ENCODE assay signal across 26 cellular contexts in genomic region chr4:145815027-145815612, GRCh38.
A peak's percentile ranks its signal among the peaks of the same experiment; 100 is the strongest.
DNase-seq lines count a peak whose midpoint lies in the region; TF ChIP-seq lines count a peak whose summit lies in the region.
"Had no signal": no experiment of that assay in that cellular context is flagged by ENCODE, and none has a peak within 500 bp of the region (broad histone marks: within the 10 kb centered on the region; RNA-seq: fewer than 3 reads in every experiment).

No MANE protein-coding gene starts in this region.

- POLR2A ChIA-PET in activated CD4-positive, alpha-beta memory T cell treated with anti-CD3 and anti-CD28 coated beads for 36 hours (lab: Charles Lee), result interaction anchor here (0.8 to 1.1 kb wide), 3 partner anchors 9 to 195 kb away, joined by 3 to 5 read pairs (median 3); no protein-coding TSS in a partner anchor
- POLR2A ChIA-PET in activated CD4-positive, alpha-beta memory T cell treated with anti-CD3 and anti-CD28 coated beads, Interleukin-2, amount 10 ng/mL, durations not matched to agents 7 days and 5 days (lab: Charles Lee), result no interaction called here

- H3K27ac Mint-ChIP-seq in activated CD4-positive, alpha-beta memory T cell treated with anti-CD3 and anti-CD28 coated beads for 36 hours, result peak overlapping the region; percentile 82
- H3K27ac Mint-ChIP-seq in activated CD4-positive, alpha-beta memory T cell treated with anti-CD3 and anti-CD28 coated beads, Interleukin-2, amount 10 ng/mL, durations not matched to agents 7 days and 5 days, result no peak overlapping the region
- H3K27ac Mint-ChIP-seq: activated naive CD4-positive, alpha-beta T cell treated with anti-CD3 and anti-CD28 coated beads, Interleukin-2, amount 10 ng/mL, durations not matched to agents 7 days and 5 days had no signal

- no peak overlapping the region; the same call in 1 of the 2 replicates for H3K9ac ChIP-seq in GM23248

- H3K27me3 ChIP-seq in GM23248 (replicated peaks; ENCODE audit: insufficient read depth) (no peaks in the 10 kb centered on the region), vagina (no peaks in the 10 kb centered on the region)
- H3K27me3 ChIP-seq: ascending aorta, stomach had no signal

- no peaks in the 10 kb centered on the region for H3K9me3 Mint-ChIP-seq in activated CD4-positive, alpha-beta memory T cell treated with anti-CD3 and anti-CD28 coated beads for 36 hours
- peaks cover 8% of the 10 kb centered on the region for H3K9me3 Mint-ChIP-seq in activated CD4-positive, alpha-beta memory T cell treated with anti-CD3 and anti-CD28 coated beads, Interleukin-2, amount 10 ng/mL, durations not matched to agents 7 days and 5 days

- peaks cover 20% of the 10 kb centered on the region for H3K4me1 ChIP-seq in GM23248 (ENCODE audit: insufficient read depth)
- no peaks in the 10 kb centered on the region for H3K4me1 ChIP-seq in vagina
- H3K4me1 ChIP-seq: ascending aorta, lower lobe of right lung, prostate gland had no signal

- H4K20me1 ChIP-seq in GM23248 (ENCODE audit: insufficient read depth), result no peaks in the 10 kb centered on the region

- H3K4me3 ChIP-seq in GM23248, result no peak overlapping the region
- H3K4me3 ChIP-seq in Jurkat, Clone E6-1 (ENCODE audit: low read length), result no peak overlapping the region
- no peak overlapping the region for H3K4me3 ChIP-seq in vagina
- H3K4me3 ChIP-seq: ascending aorta, lower lobe of right lung, PC-9, prostate gland, stomach had no signal

- H3K36me3 ChIP-seq in GM23248 (ENCODE audit: low read depth), result no peaks in the 10 kb centered on the region
- no peaks in the 10 kb centered on the region for H3K36me3 ChIP-seq in vagina
- H3K36me3 ChIP-seq: ascending aorta, lower lobe of right lung, prostate gland had no signal

- H3K27ac ChIP-seq in GM23248, result peak overlapping the region; percentile 83
- H3K27ac ChIP-seq in epithelial cell of prostate, result peak overlapping the region; percentile 4
- H3K27ac ChIP-seq in vagina, result no peak overlapping the region
- H3K27ac ChIP-seq: ascending aorta, lower lobe of right lung, prostate gland, stomach, VCaP had no signal

- intact Hi-C loops in activated CD4-positive, alpha-beta memory T cell treated with anti-CD3 and anti-CD28 coated beads for 36 hours (cut with micrococcal nuclease), result loop anchor here (1.0 kb wide), 1 partner anchor 8 kb away; no protein-coding TSS in a partner anchor
- intact Hi-C loops in vagina (cut with DNase I), result no loop called here

- no peaks in the 10 kb centered on the region for H3K9me3 ChIP-seq in GM23248 (ENCODE audit: low read depth)
- no peaks in the 10 kb centered on the region for H3K9me3 ChIP-seq in vagina
- H3K9me3 ChIP-seq: ascending aorta, lower lobe of right lung, prostate gland, stomach had no signal

- H3K27me3 Mint-ChIP-seq in activated CD4-positive, alpha-beta memory T cell treated with anti-CD3 and anti-CD28 coated beads for 36 hours, result no peaks in the 10 kb centered on the region
- H3K27me3 Mint-ChIP-seq in activated CD4-positive, alpha-beta memory T cell treated with anti-CD3 and anti-CD28 coated beads, Interleukin-2, amount 10 ng/mL, durations not matched to agents 7 days and 5 days, result no peaks in the 10 kb centered on the region
- H3K27me3 Mint-ChIP-seq: activated naive CD4-positive, alpha-beta T cell treated with anti-CD3 and anti-CD28 coated beads, Interleukin-2, amount 10 ng/mL, durations not matched to agents 7 days and 5 days; CD4-positive, CD25-positive, alpha-beta regulatory T cell; naive thymus-derived CD4-positive, alpha-beta T cell had no signal

- no peak for TF ChIP-seq CTCF in vagina (IDR thresholded peaks at IDR 0.05)

- CTCF ChIA-PET in activated CD4-positive, alpha-beta memory T cell treated with anti-CD3 and anti-CD28 coated beads for 36 hours (lab: Charles Lee), result interaction anchor here (0.8 kb wide), 1 partner anchor 41 kb away, joined by 3 read pairs; no protein-coding TSS in a partner anchor
- CTCF ChIA-PET in activated CD4-positive, alpha-beta memory T cell treated with anti-CD3 and anti-CD28 coated beads, Interleukin-2, amount 10 ng/mL, durations not matched to agents 7 days and 5 days (lab: Charles Lee), result no interaction called here

- no peak overlapping the region for H2AFZ ChIP-seq in GM23248
- H2AFZ ChIP-seq: PC-9 had no signal

- H3K4me1 Mint-ChIP-seq in activated CD4-positive, alpha-beta memory T cell treated with anti-CD3 and anti-CD28 coated beads for 36 hours (ENCODE audit: low read depth), result peaks cover 48% of the 10 kb centered on the region
- H3K4me1 Mint-ChIP-seq in activated CD4-positive, alpha-beta memory T cell treated with anti-CD3 and anti-CD28 coated beads, Interleukin-2, amount 10 ng/mL, durations not matched to agents 7 days and 5 days, result peaks cover 8% of the 10 kb centered on the region

- H3K9me2 ChIP-seq in GM23248 (ENCODE audit: insufficient read depth), result no peaks in the 10 kb centered on the region

- peak; percentile 61 for DNase-seq in activated CD4-positive, alpha-beta memory T cell treated with anti-CD3 and anti-CD28 coated beads for 36 hours
- no peak for DNase-seq in activated CD4-positive, alpha-beta memory T cell treated with anti-CD3 and anti-CD28 coated beads, Interleukin-2, amount 10 ng/mL, durations not matched to agents 7 days and 5 days
- DNase-seq in GM23248 (no peak), epithelial cell of prostate (ENCODE audit: low read depth, low spot score) (no peak), retina (no peak), SIG-M5 treated with dmso at 0.1 percent for 504 hours (lab: John Stamatoyannopoulos, UW; ENCODE audit: unreplicated experiment) (no peak), vagina (ENCODE audit: extremely low spot score in 2 of 2) (no peak)
- peak; percentile 5 for DNase-seq in Jurkat, Clone E6-1 (ENCODE audit: low read depth, low spot score)
- DNase-seq: activated naive CD4-positive, alpha-beta T cell treated with anti-CD3 and anti-CD28 coated beads, Interleukin-2, amount 10 ng/mL, durations not matched to agents 7 days and 5 days; AML-193; Calu3; CD4-positive, CD25-positive, alpha-beta regulatory T cell; DMS79; GF-D8; hypothalamus; lower lobe of right lung; NCI-H1417 treated with DMSO at 0.1 percent for 48 hours; NCI-H2029 treated with DMSO at 0.1 percent for 48 hours; NCI-H226; NCI-H526 treated with DMSO at 0.1 percent for 48 hours; PC-9; stomach had no signal

- no peak overlapping the region for H3K4me2 ChIP-seq in GM23248 (ENCODE audit: unreplicated experiment)
- H3K4me2 ChIP-seq: PC-9 had no signal

- H3K36me3 Mint-ChIP-seq in activated CD4-positive, alpha-beta memory T cell treated with anti-CD3 and anti-CD28 coated beads for 36 hours, result peaks cover 75% of the 10 kb centered on the region
- peaks cover 47% of the 10 kb centered on the region for H3K36me3 Mint-ChIP-seq in activated CD4-positive, alpha-beta memory T cell treated with anti-CD3 and anti-CD28 coated beads, Interleukin-2, amount 10 ng/mL, durations not matched to agents 7 days and 5 days (ENCODE audit: low read depth)

- TF ChIP-seq POLR2A in vagina (IDR thresholded peaks at IDR 0.05), result no peak

- H3K4me3 Mint-ChIP-seq in activated CD4-positive, alpha-beta memory T cell treated with anti-CD3 and anti-CD28 coated beads for 36 hours, result no peak overlapping the region
- no peak overlapping the region for H3K4me3 Mint-ChIP-seq in activated CD4-positive, alpha-beta memory T cell treated with anti-CD3 and anti-CD28 coated beads, Interleukin-2, amount 10 ng/mL, durations not matched to agents 7 days and 5 days
- H3K4me3 Mint-ChIP-seq: activated naive CD4-positive, alpha-beta T cell treated with anti-CD3 and anti-CD28 coated beads, Interleukin-2, amount 10 ng/mL, durations not matched to agents 7 days and 5 days; CD4-positive, CD25-positive, alpha-beta regulatory T cell; naive thymus-derived CD4-positive, alpha-beta T cell had no signal

- WGBS in GM23248 (ENCODE audit: low coverage in 1 of 2, low lambda C conversion rate in 2 of 2, missing lambda C conversion rate in 2 of 2), 2 experiments, result 100% methylated on average over 1 of the region's 1 CpG

- peaks cover 20% of the 10 kb centered on the region for H3F3A ChIP-seq in GM23248 (ENCODE audit: insufficient read depth)

- no peaks in the 10 kb centered on the region for H3K79me2 ChIP-seq in GM23248 (ENCODE audit: insufficient read depth)

- in situ Hi-C loops in GM23248 (cut with MboI), result no loop called here

Comparison
In these comparisons a context has a peak if more than half of its experiments do, and no peak if none do; other contexts are left out.
1. DNase-seq: peak in activated CD4-positive, alpha-beta memory T cell treated with anti-CD3 and anti-CD28 coated beads for 36 hours (single experiment) and Jurkat, Clone E6-1 (single experiment); none in activated CD4-positive, alpha-beta memory T cell treated with anti-CD3 and anti-CD28 coated beads, Interleukin-2, amount 10 ng/mL, durations not matched to agents 7 days and 5 days (single experiment), GM23248 (single experiment), epithelial cell of prostate (single experiment), retina (single experiment), SIG-M5 treated with dmso at 0.1 percent for 504 hours (single experiment) and vagina (0 of 2).